In the genomic region with DNA sequence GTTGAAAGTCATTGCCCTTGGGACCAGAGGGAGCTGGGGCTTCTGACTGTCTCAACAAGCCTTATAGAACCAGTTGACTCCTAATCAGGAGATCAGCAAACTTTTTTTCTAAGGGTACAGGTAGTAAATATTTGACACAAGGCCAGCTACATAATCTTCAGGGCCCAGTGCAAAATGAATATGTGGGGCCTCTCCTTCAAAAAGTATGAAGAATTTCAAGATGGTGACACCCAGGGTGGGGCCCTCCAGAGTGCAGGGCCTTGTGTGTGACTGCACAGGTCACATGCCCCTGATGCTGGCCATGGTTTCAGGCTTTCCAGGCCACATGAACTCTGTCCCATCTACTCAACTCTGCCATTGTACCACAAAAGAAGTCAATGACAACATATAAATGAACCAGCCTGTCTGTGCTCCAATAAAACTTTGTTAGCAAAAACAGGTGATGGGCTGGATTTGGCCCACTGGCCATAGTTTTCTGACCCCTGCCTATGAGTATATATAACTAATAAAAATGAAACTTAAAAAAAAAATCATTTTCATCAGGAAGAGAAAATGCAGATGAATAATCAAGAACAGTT, we compare ENCODE assay signal across 15 cellular contexts. TPM values are rescaled to one million over a fixed set of nuclear protein-coding genes. Genes with fewer than 3 reads are reported as not detected.
"Had no signal": no experiment of that assay in that cellular context is flagged by ENCODE, and none has a peak within 500 bp of the region (broad histone marks: within the 10 kb centered on the region; RNA-seq: fewer than 3 reads in every experiment).

No MANE protein-coding gene starts in this region.

- H3K36me3 ChIP-seq: adrenal gland, vagina had no signal

- H3K27me3 ChIP-seq: adrenal gland, vagina had no signal

- H3K4me3 Mint-ChIP-seq: activated T-cell treated with anti-CD3 and anti-CD28 coated beads, Interleukin-2, amount 50 U/mL, for 72 hours; natural killer cell treated with Interleukin-12 subunit alpha and Interleukin-12 subunit beta and Interleukin-15 and Interleukin-18, amount 100 ng/mL, for 72 hours had no signal

- H3K4me3 ChIP-seq: adrenal gland, mucosa of descending colon, vagina had no signal

- H3K9me3 ChIP-seq: adrenal gland, vagina had no signal

- DNase-seq: activated CD4-positive, alpha-beta T cell treated with anti-CD3 and anti-CD28 coated beads, Interleukin-2, amount 50 U/mL, for 48 hours; activated naive CD4-positive, alpha-beta T cell treated with anti-CD3 and anti-CD28 coated beads, Interleukin-2, amount 50 U/mL, for 16 hours; activated T-cell treated with anti-CD3 and anti-CD28 coated beads, Interleukin-2, amount 50 U/mL, for 72 hours; central memory CD4-positive, alpha-beta T cell; effector memory CD4-positive, alpha-beta T cell; erythroblast; mucosa of descending colon; occipital lobe; stimulated activated CD4-positive, alpha-beta T cell treated with anti-CD3 and anti-CD28 coated beads, Interleukin-12 subunit alpha, Interleukin-12 subunit beta, amount 100 ng/mL, for 4 hours had no signal

- H3K27ac Mint-ChIP-seq: activated T-cell treated with anti-CD3 and anti-CD28 coated beads, Interleukin-2, amount 50 U/mL, for 72 hours; natural killer cell treated with Interleukin-12 subunit alpha and Interleukin-12 subunit beta and Interleukin-15 and Interleukin-18, amount 100 ng/mL, for 72 hours had no signal

- ATAC-seq: activated CD4-positive, CD25-positive, alpha-beta regulatory T cell treated with anti-CD3 and anti-CD28 coated beads, Interleukin-2, amount 50 U/mL, for 24 hours; activated T-cell treated with anti-CD3 and anti-CD28 coated beads, Interleukin-2, amount 50 U/mL, for 72 hours; left colon; mucosa of descending colon; natural killer cell treated with Interleukin-12 subunit alpha and Interleukin-12 subunit beta and Interleukin-15 and Interleukin-18, amount 100 ng/mL, for 72 hours; SK-N-SH treated with all-trans-retinoic acid at 6 μM for 48 hours had no signal

- H3K27ac ChIP-seq: adrenal gland, vagina had no signal

RNA-seq across cellular contexts. Expression of a gene that starts 6.1 kb away (rescaled TPM):
- total RNA-seq: natural killer cell treated with Interleukin-12 subunit alpha and Interleukin-12 subunit beta and Interleukin-15 and Interleukin-18, amount 100 ng/mL, for 72 hours had no signal

RNA-seq across cellular contexts. Expression of a gene that starts 7.1 kb away (rescaled TPM):
- total RNA-seq: activated T-cell treated with anti-CD3 and anti-CD28 coated beads, Interleukin-2, amount 50 U/mL, for 72 hours; natural killer cell treated with Interleukin-12 subunit alpha and Interleukin-12 subunit beta and Interleukin-15 and Interleukin-18, amount 100 ng/mL, for 72 hours had no signal

RNA-seq across cellular contexts. Expression of a gene that starts 17.0 kb away (rescaled TPM):
- total RNA-seq: activated T-cell treated with anti-CD3 and anti-CD28 coated beads, Interleukin-2, amount 50 U/mL, for 72 hours; natural killer cell treated with Interleukin-12 subunit alpha and Interleukin-12 subunit beta and Interleukin-15 and Interleukin-18, amount 100 ng/mL, for 72 hours; occipital lobe had no signal
